Comparison of ENCODE assay signal across 11 cellular contexts in genomic region chr3:42129014-42129953, GRCh38. TPM values are rescaled to one million over a fixed set of nuclear protein-coding genes. Genes with fewer than 3 reads are reported as not detected.
A peak's percentile ranks its signal among the peaks of the same experiment; 100 is the strongest.
DNase-seq lines count a peak whose midpoint lies in the region; ATAC-seq and TF ChIP-seq lines count a peak whose summit lies in the region.
"Had no signal": no experiment of that assay in that cellular context is flagged by ENCODE, and none has a peak within 500 bp of the region (broad histone marks: within the 10 kb centered on the region; RNA-seq: fewer than 3 reads in every experiment).

No MANE protein-coding gene starts in this region.

- no peaks in the 10 kb centered on the region for H4K20me1 ChIP-seq in hepatocyte (ENCODE audit: insufficient read depth, poor library complexity, severe bottlenecking)

- H3K4me1 Mint-ChIP-seq in stimulated activated naive CD8-positive, alpha-beta T cell treated with anti-CD3 and anti-CD28 coated beads, Interleukin-15, amount 100 ng/mL, for 72 hours: no peaks in the 10 kb centered on the region

- H2AFZ ChIP-seq in hepatocyte: no peak overlapping the region

- no peaks in the 10 kb centered on the region for H3K27me3 Mint-ChIP-seq in stimulated activated naive CD8-positive, alpha-beta T cell treated with anti-CD3 and anti-CD28 coated beads, Interleukin-15, amount 100 ng/mL, for 72 hours

- H3K4me3 ChIP-seq in hepatocyte (no peak overlapping the region), urinary bladder (ENCODE audit: low read depth, low read length) (no peak overlapping the region), foreskin fibroblast (ENCODE audit: low read depth in 1 of 2, low read length in 2 of 2) (no peak overlapping the region)
- H3K4me3 ChIP-seq: coronary artery had no signal

- peaks cover 20% of the 10 kb centered on the region for H3K79me2 ChIP-seq in hepatocyte

- no peaks in the 10 kb centered on the region for H3K9me2 ChIP-seq in hepatocyte (replicated peaks; ENCODE audit: insufficient read depth)

- no peak overlapping the region for H3K27ac Mint-ChIP-seq in stimulated activated naive CD8-positive, alpha-beta T cell treated with anti-CD3 and anti-CD28 coated beads, Interleukin-15, amount 100 ng/mL, for 72 hours

- peak overlapping the region; percentile 91 for H3K27ac ChIP-seq in hepatocyte
- peak overlapping the region; percentile 72 for H3K27ac ChIP-seq in urinary bladder (ENCODE audit: low read depth)
- H3K27ac ChIP-seq: coronary artery had no signal

- TF ChIP-seq CTCF in hepatocyte (IDR thresholded peaks at IDR 0.05; ENCODE audit: poor library complexity) (no peak), foreskin fibroblast (IDR thresholded peaks at IDR 0.05; ENCODE audit: low read depth, low read length) (no peak)

- H3K9me3 Mint-ChIP-seq in stimulated activated naive CD8-positive, alpha-beta T cell treated with anti-CD3 and anti-CD28 coated beads, Interleukin-15, amount 100 ng/mL, for 72 hours: no peaks in the 10 kb centered on the region

- no peaks in the 10 kb centered on the region for H3K9me3 ChIP-seq in hepatocyte (ENCODE audit: low read depth)

- peak overlapping the region; percentile 49 for H3K4me2 ChIP-seq in hepatocyte

- H3K27me3 ChIP-seq in hepatocyte: no peaks in the 10 kb centered on the region

- H3K4me1 ChIP-seq in hepatocyte (ENCODE audit: insufficient read depth): peaks cover 27% of the 10 kb centered on the region
- H3K4me1 ChIP-seq in urinary bladder (ENCODE audit: insufficient read depth): no peaks in the 10 kb centered on the region

- peak; percentile 52 for ATAC-seq in stimulated activated naive CD8-positive, alpha-beta T cell treated with anti-CD3 and anti-CD28 coated beads, Interleukin-15, Interleukin-2, amounts not matched to agents 100 U/mL and 50 U/mL, for 24 hours
- ATAC-seq in stimulated activated naive CD8-positive, alpha-beta T cell treated with anti-CD3 and anti-CD28 coated beads, Interleukin-15, amount 100 ng/mL, for 72 hours: no peak

- H3K36me3 ChIP-seq in hepatocyte (replicated peaks; ENCODE audit: insufficient read depth, low read depth): no peaks in the 10 kb centered on the region
- no peaks in the 10 kb centered on the region for H3K36me3 ChIP-seq in urinary bladder (ENCODE audit: insufficient read depth)

- no peak overlapping the region for H3K4me3 Mint-ChIP-seq in stimulated activated naive CD8-positive, alpha-beta T cell treated with anti-CD3 and anti-CD28 coated beads, Interleukin-15, amount 100 ng/mL, for 72 hours

- WGBS in hepatocyte (ENCODE audit: low lambda C conversion rate, missing lambda C conversion rate): 77% methylated on average over 18 of the region's 18 CpGs
- WGBS in urinary bladder: 69% methylated on average over 18 of the region's 18 CpGs

- no peak for DNase-seq in stimulated activated naive CD8-positive, alpha-beta T cell treated with anti-CD3 and anti-CD28 coated beads, Interleukin-15, Interleukin-2, amounts not matched to agents 100 U/mL and 50 U/mL, for 24 hours
- DNase-seq in stimulated activated naive CD8-positive, alpha-beta T cell treated with anti-CD3 and anti-CD28 coated beads, Interleukin-15, amount 100 ng/mL, for 72 hours: no peak
- DNase-seq in NCI-H2107 treated with DMSO at 0.1 percent for 48 hours (lab: John Stamatoyannopoulos, UW; ENCODE audit: unreplicated experiment) (peak; percentile 10), hepatocyte (ENCODE audit: low spot score) (peak; percentile 50), NCI-H510A (lab: John Stamatoyannopoulos, UW) (no peak), activated T-cell treated with anti-CD3 and anti-CD28 coated beads for 4 hours (no peak), foreskin fibroblast (no peak)
- DNase-seq: GOT3, NCI-H1105 treated with DMSO at 0.1 percent for 48 hours had no signal

RNA-seq across cellular contexts. Expression of gene TRAK1, which starts 38.1 kb away (rescaled TPM):
- 28.8 and 31.5 TPM in 2 replicates for total RNA-seq in hepatocyte
- 19.0 and 21.0 TPM in 2 replicates for polyA plus RNA-seq in hepatocyte
- 66.0 TPM for total RNA-seq in urinary bladder
- 26.9 TPM for polyA plus RNA-seq in urinary bladder

Comparison
In these comparisons a context has a peak if more than half of its experiments do, and no peak if none do; other contexts are left out.
1. DNase-seq: peak in NCI-H2107 treated with DMSO at 0.1 percent for 48 hours (single experiment) and hepatocyte (single experiment); none in stimulated activated naive CD8-positive, alpha-beta T cell treated with anti-CD3 and anti-CD28 coated beads, Interleukin-15, Interleukin-2, amounts not matched to agents 100 U/mL and 50 U/mL, for 24 hours (single experiment), stimulated activated naive CD8-positive, alpha-beta T cell treated with anti-CD3 and anti-CD28 coated beads, Interleukin-15, amount 100 ng/mL, for 72 hours (0 of 2), NCI-H510A (single experiment), activated T-cell treated with anti-CD3 and anti-CD28 coated beads for 4 hours (single experiment) and foreskin fibroblast (0 of 2).